Comparison of ENCODE assay signal across 6 cellular contexts in the genomic region with DNA sequence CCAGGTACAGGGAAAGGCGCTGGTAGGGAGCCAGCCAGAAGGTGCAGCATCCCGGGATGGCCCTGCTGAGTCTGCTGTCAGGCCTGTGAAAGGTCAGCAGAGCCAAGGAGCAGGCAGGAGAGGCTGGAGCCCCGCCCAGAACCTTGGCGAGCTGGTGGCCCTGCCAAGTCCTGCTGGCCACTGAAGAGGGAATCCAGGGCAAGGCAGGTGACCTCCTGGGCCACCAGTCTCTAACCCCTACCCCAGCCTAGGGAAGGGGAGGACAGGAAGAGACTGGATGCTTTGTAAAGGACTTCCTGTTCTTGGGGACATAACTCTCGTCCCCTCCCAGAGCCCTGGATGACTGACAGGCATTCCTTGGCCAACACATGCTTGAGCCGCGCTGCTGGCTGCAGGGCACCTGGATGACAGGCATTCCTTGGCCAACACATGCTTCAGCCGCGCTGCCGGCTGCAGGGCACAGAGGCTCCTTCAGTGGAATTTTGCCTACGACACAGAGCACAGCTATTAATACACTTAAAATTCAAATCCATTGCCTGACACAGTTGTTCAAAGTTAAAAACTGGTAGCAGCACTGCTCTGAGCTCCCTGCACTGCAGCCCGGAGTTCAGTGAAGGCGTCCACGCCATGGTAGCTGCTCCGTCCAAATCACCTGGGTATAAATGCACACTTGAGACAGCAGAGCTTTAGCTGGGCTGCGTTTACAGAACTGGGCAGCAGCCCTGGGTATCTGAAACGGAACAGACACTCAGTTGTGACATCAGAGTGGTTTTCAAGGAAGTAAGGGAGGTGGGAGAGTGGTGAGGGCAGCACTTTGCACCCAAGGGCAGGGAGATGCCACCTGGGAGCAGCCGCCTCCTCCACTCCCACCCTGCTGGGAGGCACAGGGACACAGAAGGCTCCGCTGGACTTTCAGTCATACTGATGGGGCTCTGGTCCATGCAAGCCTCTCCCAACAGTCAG. TPM values are rescaled to one million over a fixed set of nuclear protein-coding genes. Genes with fewer than 3 reads are reported as not detected.
DNase-seq lines count a peak whose midpoint lies in the region; ATAC-seq and TF ChIP-seq lines count a peak whose summit lies in the region.

No MANE protein-coding gene starts in this region.

- H3K4me2 ChIP-seq in OCI-LY7 (ENCODE audit: low read length) (peak overlapping the region; percentile 78), hepatocyte (peak overlapping the region; percentile 94)

- peaks cover 25% of the 10 kb centered on the region for H3K4me1 Mint-ChIP-seq in CD14-positive monocyte

- no peak for ATAC-seq in HG03342 (IDR thresholded peaks at IDR 0.05; ENCODE audit: unreplicated experiment)
- ATAC-seq in HG03378 (IDR thresholded peaks at IDR 0.05; ENCODE audit: unreplicated experiment) = no peak

- intact Hi-C loops in CD14-positive monocyte (cut with micrococcal nuclease) (no loop called here), OCI-LY7 (cut with micrococcal nuclease; ENCODE audit: unreplicated experiment) (no loop called here), posterior vena cava (cut with DNase I) (no loop called here)

- peaks cover 40% of the 10 kb centered on the region for H3K36me3 ChIP-seq in OCI-LY7 (ENCODE audit: insufficient read depth, low read length)
- no peaks in the 10 kb centered on the region for H3K36me3 ChIP-seq in hepatocyte (replicated peaks; ENCODE audit: insufficient read depth, low read depth)

- H3K79me2 ChIP-seq in OCI-LY7 (ENCODE audit: insufficient read depth, low read depth, low read length) (peaks cover 26% of the 10 kb centered on the region; the same call in 1 of the 2 replicates), hepatocyte (peaks cover 18% of the 10 kb centered on the region)

- 85% methylated on average over 19 of the region's 19 CpGs for WGBS in hepatocyte (ENCODE audit: low lambda C conversion rate, missing lambda C conversion rate)

- BruUV-seq in OCI-LY7 (replicated peaks; lab: Mats Ljungman, UMichigan) = no TSS peak

- H3K36me3 Mint-ChIP-seq in CD14-positive monocyte = peaks cover 19 to 34% of the 10 kb centered on the region in 2 donors

- H3K27me3 ChIP-seq in hepatocyte = no peaks in the 10 kb centered on the region

- H3K4me3 Mint-ChIP-seq in CD14-positive monocyte = peak overlapping the region; percentile 70 to 79

- no peak for TF ChIP-seq CTCF in CD14-positive monocyte (IDR thresholded peaks at IDR 0.05)
- no peak for TF ChIP-seq CTCF in OCI-LY7 (conservative IDR thresholded peaks at IDR 0.05; ENCODE audit: low read length)
- no peak for TF ChIP-seq CTCF in hepatocyte (IDR thresholded peaks at IDR 0.05; ENCODE audit: poor library complexity)

- POLR2A ChIA-PET in OCI-LY7 (lab: Charles Lee) = interaction anchor here (0.6 kb wide), 1 partner anchor 51 kb away, joined by 3 read pairs; no protein-coding TSS in a partner anchor

- H3K4me1 ChIP-seq in OCI-LY7 (ENCODE audit: insufficient read depth, low read length, poor library complexity, severe bottlenecking) (peaks cover 26% of the 10 kb centered on the region), hepatocyte (ENCODE audit: insufficient read depth) (peaks cover 8% of the 10 kb centered on the region)

- H3K9me3 ChIP-seq in OCI-LY7 (ENCODE audit: low read length) = no peaks in the 10 kb centered on the region
- no peaks in the 10 kb centered on the region for H3K9me3 ChIP-seq in hepatocyte (ENCODE audit: low read depth)

- CTCF ChIA-PET in OCI-LY7 (lab: Charles Lee; ENCODE audit: unreplicated experiment) = no interaction called here

- H4K20me1 ChIP-seq in OCI-LY7 (ENCODE audit: insufficient read depth, low read length) (peaks cover 13% of the 10 kb centered on the region; the same call in 1 of the 2 replicates), hepatocyte (ENCODE audit: insufficient read depth, poor library complexity, severe bottlenecking) (peaks cover 8% of the 10 kb centered on the region)

- H3K27ac Mint-ChIP-seq in CD14-positive monocyte = peak overlapping the region; percentile 68 to 93 (median 79)

- H3K27ac ChIP-seq in OCI-LY7 (ENCODE audit: low read depth, low read length, poor library complexity, severe bottlenecking) (peak overlapping the region; percentile 2), hepatocyte (no peak overlapping the region)

- peaks cover 0 to 2% (median 0%) of the 10 kb centered on the region in 7 donors for H3K9me3 Mint-ChIP-seq in CD14-positive monocyte

- H3K27me3 Mint-ChIP-seq in CD14-positive monocyte (ENCODE audit: low read depth in 3 of 3) = peaks cover 0 to 6% (median 0%) of the 10 kb centered on the region in 3 donors

- H3K9me2 ChIP-seq in OCI-LY7 (ENCODE audit: insufficient read depth, low read length) (no peaks in the 10 kb centered on the region), hepatocyte (replicated peaks; ENCODE audit: insufficient read depth) (no peaks in the 10 kb centered on the region)

- H3K4me3 ChIP-seq in OCI-LY7 (ENCODE audit: low read depth, low read length, poor library complexity, severe bottlenecking) (peak overlapping the region; percentile 98), hepatocyte (peak overlapping the region; percentile 90)

- DNase-seq in CD14-positive monocyte (ENCODE audit: low spot score) (no peak), OCI-LY7 (ENCODE audit: low spot score) (no peak), hepatocyte (ENCODE audit: low spot score) (no peak), posterior vena cava (ENCODE audit: low spot score) (no peak)

- no peak overlapping the region for H2AFZ ChIP-seq in OCI-LY7 (ENCODE audit: low read length)
- no peak overlapping the region for H2AFZ ChIP-seq in hepatocyte

RNA-seq across cellular contexts. Expression of gene BRICD5, which starts 2.0 kb away (rescaled TPM):
- polyA plus RNA-seq in CD14-positive monocyte (not detected), hepatocyte (6.2 and 14.8 TPM in 2 replicates)
- 15.8 and 30.4 TPM in 2 replicates for total RNA-seq in OCI-LY7 (2014; rRNA removed; shearing (Covaris generic))
- total RNA-seq in OCI-LY7 (2022) (31.7 and 36.6 TPM in 2 replicates), hepatocyte (3.3 and 9.9 TPM in 2 replicates), posterior vena cava (1 to 10 TPM; 2.1 to 2.6 TPM)

RNA-seq across cellular contexts. Expression of gene PGP, which starts 2.0 kb away (rescaled TPM):
- polyA plus RNA-seq in CD14-positive monocyte (10 to 100 TPM in 1 of 2 donors, 1 to 10 TPM in 1; 7.2 to 20.2 TPM), hepatocyte (34.2 and 38.0 TPM in 2 replicates)
- total RNA-seq in OCI-LY7 (2014; rRNA removed; shearing (Covaris generic)) = 44.2 TPM in 2 replicates
- total RNA-seq in OCI-LY7 (2022) (37.0 and 37.9 TPM in 2 replicates), hepatocyte (20.6 and 24.8 TPM in 2 replicates), posterior vena cava (1 to 10 TPM; 7.2 to 8.4 TPM)

RNA-seq across cellular contexts. Expression of gene MLST8, which starts 7.4 kb away (rescaled TPM):
- polyA plus RNA-seq in CD14-positive monocyte = 10 to 100 TPM; 29.9 to 30.5 TPM
- 57.1 and 65.4 TPM in 2 replicates for total RNA-seq in OCI-LY7 (2014; rRNA removed; shearing (Covaris generic))
- total RNA-seq in OCI-LY7 (2022) = 68.6 and 71.3 TPM in 2 replicates
- total RNA-seq in hepatocyte = 28.3 and 52.4 TPM in 2 replicates
- 87.3 and 88.3 TPM in 2 replicates for polyA plus RNA-seq in hepatocyte
- 10 to 100 TPM; 16.6 to 21.4 TPM for total RNA-seq in posterior vena cava

RNA-seq across cellular contexts. Expression of gene E4F1, which starts 10.7 kb away (rescaled TPM):
- 1 to 10 TPM; 4.9 to 5.8 TPM for polyA plus RNA-seq in CD14-positive monocyte
- total RNA-seq in OCI-LY7 (2014; rRNA removed; shearing (Covaris generic)) = 43.1 and 59.6 TPM in 2 replicates
- 35.3 and 42.3 TPM in 2 replicates for total RNA-seq in OCI-LY7 (2022)
- 18.1 and 19.7 TPM in 2 replicates for total RNA-seq in hepatocyte
- 15.5 and 28.4 TPM in 2 replicates for polyA plus RNA-seq in hepatocyte
- total RNA-seq in posterior vena cava = 10 to 100 TPM; 15.5 to 19.3 TPM

RNA-seq across cellular contexts. Expression of gene CASKIN1, which starts 16.2 kb away (rescaled TPM):
- polyA plus RNA-seq in CD14-positive monocyte = not detected
- 0.09 TPM in 1 of 2 replicates, not detected in the other for total RNA-seq in OCI-LY7 (2014; rRNA removed; shearing (Covaris generic))
- 0.06 and 0.13 TPM in 2 replicates for total RNA-seq in OCI-LY7 (2022)
- total RNA-seq in hepatocyte = 0.47 and 0.80 TPM in 2 replicates
- polyA plus RNA-seq in hepatocyte = 1.7 TPM in 2 replicates
- under 1 TPM in 1 of 2 donors, not detected in 1; 0.05 TPM for total RNA-seq in posterior vena cava
